28 cellular contexts compared by ENCODE assay signal in genomic region chr2:190156750-190157277, GRCh38.
"Had no signal": no experiment of that assay in that cellular context is flagged by ENCODE, and none has a peak within 500 bp of the region (broad histone marks: within the 10 kb centered on the region; RNA-seq: fewer than 3 reads in every experiment).

No MANE protein-coding gene starts in this region.

- H3K4me1 Mint-ChIP-seq: central memory CD8-positive, alpha-beta T cell; natural killer cell had no signal

- H3K36me3 ChIP-seq: esophagus squamous epithelium, heart right ventricle, lower lobe of right lung, neural progenitor cell had no signal

- H3K9me3 ChIP-seq: esophagus squamous epithelium, heart right ventricle, lower lobe of right lung, psoas muscle, testis had no signal

- H3K9ac ChIP-seq: neural progenitor cell, parathyroid adenoma had no signal

- H3K9me3 Mint-ChIP-seq: central memory CD8-positive, alpha-beta T cell; dendritic cell treated with granulocyte-macrophage colony-stimulating factor and Interleukin-4, amounts not matched to agents 40 ng/mL and 50 ng/mL, for 4 days; natural killer cell had no signal

- H2AFZ ChIP-seq: neural progenitor cell, parathyroid adenoma had no signal

- DNase-seq: activated CD4-positive, alpha-beta T cell treated with anti-CD3 and anti-CD28 coated beads for 4 hours; activated CD4-positive, alpha-beta T cell treated with anti-CD3 and anti-CD28 coated beads, Interleukin-2, amount 50 U/mL, for 4 hours; activated effector memory CD4-positive, alpha-beta T cell treated with Interleukin-2 at 50 U/mL for 16 hours; activated naive CD4-positive, alpha-beta T cell treated with Interleukin-2 at 50 U/mL for 16 hours; activated T-cell treated with anti-CD3 and anti-CD28 coated beads for 4 hours; anterior cingulate cortex; effector CD4-positive, alpha-beta T cell; esophagus squamous epithelium; foreskin melanocyte; heart right ventricle; kidney glomerular epithelial cell; lower lobe of right lung; mesenchymal stem cell; natural killer cell; occipital lobe; psoas muscle; stimulated activated CD4-positive, alpha-beta T cell treated with anti-CD3 and anti-CD28 coated beads, Interleukin-15, amount 100 ng/mL, for 24 hours; stimulated activated CD4-positive, alpha-beta T cell treated with anti-CD3 and anti-CD28 coated beads, Interleukin-2, amount 100 ng/mL, for 24 hours; stimulated activated naive CD8-positive, alpha-beta T cell treated with anti-CD3 and anti-CD28 coated beads, Interleukin-15, Interleukin-2, amounts not matched to agents 100 U/mL and 50 U/mL, for 24 hours; testis; trophoblast cell had no signal

- H3K27me3 ChIP-seq: esophagus squamous epithelium, heart right ventricle, neural progenitor cell, testis had no signal

- ATAC-seq: heart right ventricle; left lobe of liver; lower lobe of right lung; natural killer cell; psoas muscle; stimulated activated naive CD8-positive, alpha-beta T cell treated with anti-CD3 and anti-CD28 coated beads, Interleukin-15, Interleukin-2, amounts not matched to agents 100 U/mL and 50 U/mL, for 24 hours had no signal

- H3K27me3 Mint-ChIP-seq: dendritic cell treated with granulocyte-macrophage colony-stimulating factor and Interleukin-4, amounts not matched to agents 40 ng/mL and 50 ng/mL, for 4 days had no signal

- H3K4me3 ChIP-seq: esophagus squamous epithelium, heart right ventricle, lower lobe of right lung, neural progenitor cell, psoas muscle, testis had no signal

- H3K4me1 ChIP-seq: lower lobe of right lung, parathyroid adenoma, psoas muscle, testis had no signal

- H3K4me2 ChIP-seq: neural progenitor cell had no signal

- H3K36me3 Mint-ChIP-seq: natural killer cell, neural progenitor cell had no signal

- H3K27ac Mint-ChIP-seq: activated naive CD8-positive, alpha-beta T cell; dendritic cell treated with granulocyte-macrophage colony-stimulating factor and Interleukin-4, amounts not matched to agents 40 ng/mL and 50 ng/mL, for 4 days; natural killer cell; neural progenitor cell had no signal

- H3K27ac ChIP-seq: esophagus squamous epithelium, heart right ventricle, lower lobe of right lung, neural progenitor cell, parathyroid adenoma, psoas muscle, testis, VCaP had no signal

- H3K4me3 Mint-ChIP-seq: activated naive CD8-positive, alpha-beta T cell; central memory CD8-positive, alpha-beta T cell; dendritic cell treated with granulocyte-macrophage colony-stimulating factor and Interleukin-4, amounts not matched to agents 40 ng/mL and 50 ng/mL, for 4 days; natural killer cell; neural progenitor cell had no signal
